ENCODE assay signal across 1 cellular context in genomic region chr2:130187789-130188431, GRCh38.
TF ChIP-seq lines count a peak whose summit lies in the region.
"Not testable (repeated sequence)": the region's sequence is repeated elsewhere in the genome, so short reads cannot be mapped to it uniquely, and the experiment has no call there.

No MANE protein-coding gene starts in this region.

TF ChIP-seq in HepG2, 621 proteins besides CTCF, POLR2A, EP300 and RAD21:
- peak; percentile 49 for TF ChIP-seq AGO2 (optimal IDR thresholded peaks at IDR 0.05; ENCODE audit: low read depth, low read length)
- peak; percentile 13; the same call in 1 of the 2 replicates for TF ChIP-seq POLR2G (IDR thresholded peaks at IDR 0.05; ENCODE audit: low read depth, low read length)
- TF ChIP-seq ZNF687 (CRISPR knock-in tag; IDR thresholded peaks at IDR 0.05): peak; percentile 39; the same call in 1 of the 2 replicates
- TF ChIP-seq NONO (IDR thresholded peaks at IDR 0.05): not testable (repeated sequence)
- peak; percentile 33; the same call in 1 of the 2 replicates for TF ChIP-seq NONO (CRISPR knock-in tag; conservative IDR thresholded peaks at IDR 0.05)
- peak; percentile 78 for TF ChIP-seq CEBPG (CRISPR knock-in tag; IDR thresholded peaks at IDR 0.05)
- TF ChIP-seq CEBPB (IDR thresholded peaks at IDR 0.05; ENCODE audit: borderline replicate concordance, low read depth, low read length): peak; percentile 72; the same call in 1 of the 2 replicates
- TF ChIP-seq ZNF281 (CRISPR knock-in tag; IDR thresholded peaks at IDR 0.05; ENCODE audit: borderline replicate concordance): peak; percentile 50; the same call in 1 of the 2 replicates
- TF ChIP-seq ZNF362 (CRISPR knock-in tag; IDR thresholded peaks at IDR 0.05; ENCODE audit: borderline replicate concordance): peak; percentile 58; the same call in 1 of the 2 replicates
TF ChIP-seq in HepG2: peak in this region for 8; not testable (repeated sequence) for 613.
